Comparison of ENCODE assay signal across 19 cellular contexts in the genomic region with DNA sequence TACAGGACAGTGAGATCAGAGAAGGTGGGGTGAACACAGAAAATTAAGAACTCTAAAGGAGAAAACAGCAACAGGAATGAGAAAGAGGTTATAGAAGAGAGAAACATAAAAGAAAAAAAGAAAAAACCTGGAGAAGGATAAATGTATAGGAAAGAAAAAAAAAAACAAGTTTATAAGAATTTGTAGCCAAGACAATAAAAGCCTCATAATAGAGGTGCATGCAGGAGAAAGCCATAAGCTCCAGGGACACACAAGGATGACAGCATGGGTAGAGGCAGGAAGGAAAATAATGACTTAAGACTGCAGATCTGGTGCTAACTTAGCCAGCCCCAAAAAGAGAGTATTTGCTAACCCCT.
DNase-seq lines count a peak whose midpoint lies in the region; ATAC-seq and TF ChIP-seq lines count a peak whose summit lies in the region.
"Had no signal": no experiment of that assay in that cellular context is flagged by ENCODE, and none has a peak within 500 bp of the region (broad histone marks: within the 10 kb centered on the region; RNA-seq: fewer than 3 reads in every experiment).

No MANE protein-coding gene starts in this region.

- peak overlapping the region; percentile 72 for H3K27ac Mint-ChIP-seq in activated naive CD4-positive, alpha-beta T cell treated with anti-CD3 and anti-CD28 coated beads, Interleukin-2, amount 50 U/mL, for 24 hours
- H3K27ac Mint-ChIP-seq in T-helper 17 cell (peak overlapping the region; percentile 97), type B pancreatic cell (peak overlapping the region; percentile 98)

- H3K4me1 ChIP-seq in hepatocyte (ENCODE audit: insufficient read depth): peaks cover 57% of the 10 kb centered on the region

- no peaks in the 10 kb centered on the region for H3K79me2 ChIP-seq in hepatocyte

- no peak overlapping the region for H3K4me3 ChIP-seq in hepatocyte
- H3K4me3 ChIP-seq: dorsolateral prefrontal cortex, GM12878, lower lobe of right lung, psoas muscle had no signal

- DNase-seq in activated naive CD4-positive, alpha-beta T cell (lab: John Stamatoyannopoulos, UW): no peak
- DNase-seq in T-helper 17 cell: no peak
- no peak for DNase-seq in hepatocyte (ENCODE audit: low spot score)
- no peak for DNase-seq in type B pancreatic cell (ENCODE audit: extremely low spot score, unreplicated experiment)
- DNase-seq in activated CD4-positive, CD25-positive, alpha-beta regulatory T cell treated with anti-CD3 and anti-CD28 coated beads, Interleukin-2, amount 50 U/mL, for 72 hours: no peak
- DNase-seq in COLO829 (ENCODE audit: low spot score): no peak
- no peak for DNase-seq in foreskin melanocyte
- DNase-seq: activated CD4-positive, alpha-beta T cell treated with anti-CD3 and anti-CD28 coated beads for 36 hours; anterior cingulate cortex; dorsolateral prefrontal cortex; lower lobe of right lung; NCI-H1092; NCI-H1930; NCI-H526 treated with DMSO at 0.1 percent for 48 hours; psoas muscle had no signal

- no peaks in the 10 kb centered on the region for H3K27me3 ChIP-seq in hepatocyte
- H3K27me3 ChIP-seq: dorsolateral prefrontal cortex had no signal

- H3K4me2 ChIP-seq in hepatocyte: no peak overlapping the region

- no peak overlapping the region for H2AFZ ChIP-seq in hepatocyte

- H3K27me3 Mint-ChIP-seq in activated naive CD4-positive, alpha-beta T cell treated with anti-CD3 and anti-CD28 coated beads, Interleukin-2, amount 50 U/mL, for 24 hours: no peaks in the 10 kb centered on the region
- peaks cover 5% of the 10 kb centered on the region for H3K27me3 Mint-ChIP-seq in T-helper 17 cell
- no peaks in the 10 kb centered on the region for H3K27me3 Mint-ChIP-seq in type B pancreatic cell
- H3K27me3 Mint-ChIP-seq: activated CD4-positive, alpha-beta T cell treated with anti-CD3 and anti-CD28 coated beads for 36 hours; B cell had no signal

- ATAC-seq in T-helper 17 cell: no peak
- ATAC-seq: activated CD4-positive, alpha-beta T cell treated with anti-CD3 and anti-CD28 coated beads for 36 hours; activated naive CD4-positive, alpha-beta T cell treated with anti-CD3 and anti-CD28 coated beads, Interleukin-2, amount 50 U/mL, for 72 hours; lower lobe of right lung; psoas muscle had no signal

- H3K4me1 Mint-ChIP-seq in activated naive CD4-positive, alpha-beta T cell treated with anti-CD3 and anti-CD28 coated beads, Interleukin-2, amount 50 U/mL, for 24 hours: peaks cover 37% of the 10 kb centered on the region
- H3K4me1 Mint-ChIP-seq in T-helper 17 cell: peaks cover 22% of the 10 kb centered on the region
- H3K4me1 Mint-ChIP-seq in type B pancreatic cell (ENCODE audit: unreplicated experiment): peaks cover 56% of the 10 kb centered on the region

- H3K9me3 Mint-ChIP-seq in activated naive CD4-positive, alpha-beta T cell treated with anti-CD3 and anti-CD28 coated beads, Interleukin-2, amount 50 U/mL, for 24 hours: no peaks in the 10 kb centered on the region
- H3K9me3 Mint-ChIP-seq in type B pancreatic cell: no peaks in the 10 kb centered on the region
- H3K9me3 Mint-ChIP-seq: activated naive CD4-positive, alpha-beta T cell treated with anti-CD3 and anti-CD28 coated beads, Interleukin-2, amount 50 U/mL, for 72 hours had no signal

- H3K9me3 ChIP-seq in T-helper 17 cell (ENCODE audit: control insufficient read depth, low read length, poor library complexity, severe bottlenecking) (no peaks in the 10 kb centered on the region), hepatocyte (ENCODE audit: low read depth) (no peaks in the 10 kb centered on the region)
- H3K9me3 ChIP-seq: lower lobe of right lung, psoas muscle had no signal

- H3K4me3 Mint-ChIP-seq in activated naive CD4-positive, alpha-beta T cell treated with anti-CD3 and anti-CD28 coated beads, Interleukin-2, amount 50 U/mL, for 24 hours: no peak overlapping the region
- H3K4me3 Mint-ChIP-seq in T-helper 17 cell (no peak overlapping the region), type B pancreatic cell (no peak overlapping the region)
- H3K4me3 Mint-ChIP-seq: activated CD4-positive, alpha-beta T cell treated with anti-CD3 and anti-CD28 coated beads for 36 hours; B cell had no signal

- peak overlapping the region; percentile 78 for H3K27ac ChIP-seq in hepatocyte
- H3K27ac ChIP-seq: lower lobe of right lung had no signal

- no peaks in the 10 kb centered on the region for H4K20me1 ChIP-seq in hepatocyte (ENCODE audit: insufficient read depth, poor library complexity, severe bottlenecking)

- H3K9me2 ChIP-seq in hepatocyte (replicated peaks; ENCODE audit: insufficient read depth): no peaks in the 10 kb centered on the region

- TF ChIP-seq CTCF in hepatocyte (IDR thresholded peaks at IDR 0.05; ENCODE audit: poor library complexity) (no peak), type B pancreatic cell (conservative IDR thresholded peaks at IDR 0.05) (no peak)

- no peaks in the 10 kb centered on the region for H3K36me3 Mint-ChIP-seq in activated naive CD4-positive, alpha-beta T cell treated with anti-CD3 and anti-CD28 coated beads, Interleukin-2, amount 50 U/mL, for 24 hours
- H3K36me3 Mint-ChIP-seq in T-helper 17 cell (ENCODE audit: low read depth) (no peaks in the 10 kb centered on the region), type B pancreatic cell (no peaks in the 10 kb centered on the region)
- H3K36me3 Mint-ChIP-seq: activated naive CD4-positive, alpha-beta T cell treated with anti-CD3 and anti-CD28 coated beads, Interleukin-2, amount 50 U/mL, for 72 hours had no signal

- H3K36me3 ChIP-seq in hepatocyte (replicated peaks; ENCODE audit: insufficient read depth, low read depth): no peaks in the 10 kb centered on the region
- H3K36me3 ChIP-seq: lower lobe of right lung had no signal
